ENCODE assay signal across 12 cellular contexts in the genomic region with DNA sequence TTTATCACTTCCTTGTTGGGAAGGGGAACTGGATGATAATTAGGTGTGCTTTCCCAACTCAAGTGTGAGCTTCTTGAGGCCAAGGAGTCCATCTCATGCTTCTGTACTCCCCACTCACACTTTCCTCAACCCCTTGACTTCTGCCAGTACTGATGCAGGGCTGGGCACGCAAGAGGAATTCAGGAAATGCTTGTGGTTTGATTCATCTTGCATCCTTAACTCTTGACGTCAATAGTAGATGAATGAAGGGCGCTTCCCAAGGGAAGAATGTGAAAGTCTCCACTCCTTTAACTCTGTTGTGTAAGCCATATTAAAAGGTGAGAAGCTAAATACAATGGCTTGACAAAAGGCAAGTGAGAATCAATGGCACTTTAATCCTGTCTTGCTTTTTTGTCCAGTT.
DNase-seq lines count a peak whose midpoint lies in the region; ATAC-seq and TF ChIP-seq lines count a peak whose summit lies in the region.
"Had no signal": no experiment of that assay in that cellular context is flagged by ENCODE, and none has a peak within 500 bp of the region (broad histone marks: within the 10 kb centered on the region; RNA-seq: fewer than 3 reads in every experiment).

No MANE protein-coding gene starts in this region.

- H4K20me1 ChIP-seq in fibroblast of lung (ENCODE audit: control insufficient read depth, extremely low read depth, insufficient read depth, low read length): no peaks in the 10 kb centered on the region

- H3K4me1 ChIP-seq in fibroblast of lung (ENCODE audit: control insufficient read depth, extremely low read depth, insufficient read depth, low read length): no peaks in the 10 kb centered on the region
- H3K4me1 ChIP-seq: sigmoid colon had no signal

- intact Hi-C loops in posterior cingulate gyrus (cut with DNase I): no loop called here

- no peak for TF ChIP-seq CTCF in fibroblast of lung (conservative IDR thresholded peaks at IDR 0.05 in 1 of 2, IDR thresholded peaks at IDR 0.05 in 1 of 2; ENCODE audit: low read depth in 1 of 2, low read length in 2 of 2)

- no peak overlapping the region for H2AFZ ChIP-seq in fibroblast of lung (ENCODE audit: low read length)

- H3K27me3 ChIP-seq in fibroblast of lung (ENCODE audit: control insufficient read depth, insufficient read depth, low read length): no peaks in the 10 kb centered on the region
- H3K27me3 ChIP-seq: sigmoid colon had no signal

- no peaks in the 10 kb centered on the region for H3K36me3 ChIP-seq in fibroblast of lung (ENCODE audit: control insufficient read depth, insufficient read depth, low read length)
- H3K36me3 ChIP-seq: sigmoid colon had no signal

- ATAC-seq in left lobe of liver (no peak), HG03520 (IDR thresholded peaks at IDR 0.05; ENCODE audit: unreplicated experiment) (no peak)

- H3K27ac ChIP-seq in fibroblast of lung (ENCODE audit: insufficient read depth, low read length): no peak overlapping the region
- H3K27ac ChIP-seq: sigmoid colon, VCaP had no signal

- H3K4me2 ChIP-seq in fibroblast of lung (ENCODE audit: extremely low read depth, insufficient read depth, low read length): no peak overlapping the region

- H3K4me3 ChIP-seq in fibroblast of lung (replicated peaks in 1 of 4; ENCODE audit: control extremely low read depth in 1 of 4, insufficient read depth in 1 of 4, low read depth in 3 of 4, low read length in 4 of 4): no peak overlapping the region
- H3K4me3 ChIP-seq: sigmoid colon had no signal

- H3K9ac ChIP-seq in fibroblast of lung (ENCODE audit: insufficient read depth, low read length): no peak overlapping the region

- H3K9me3 ChIP-seq in fibroblast of lung (ENCODE audit: control insufficient read depth, insufficient read depth, low read depth, low read length): no peaks in the 10 kb centered on the region
- H3K9me3 ChIP-seq: sigmoid colon had no signal

- no peaks in the 10 kb centered on the region for H3K79me2 ChIP-seq in fibroblast of lung (ENCODE audit: control insufficient read depth, insufficient read depth, low read length)

- DNase-seq in ELF-1 (ENCODE audit: low read depth, low spot score) (peak; percentile 8), RPMI7951 (ENCODE audit: low read depth) (peak; percentile 88), fibroblast of lung (ENCODE audit: low read depth in 2 of 2) (peak; percentile 88 to 96), renal cortical epithelial cell (ENCODE audit: low read depth) (peak; percentile 93), left lobe of liver (ENCODE audit: low spot score) (no peak), posterior cingulate gyrus (no peak), NCI-H345 treated with DMSO at 0.1 percent for 48 hours (lab: John Stamatoyannopoulos, UW; ENCODE audit: unreplicated experiment) (no peak)
- DNase-seq: activated effector memory CD4-positive, alpha-beta T cell treated with anti-CD3 and anti-CD28 coated beads, Interleukin-2, amount 50 U/mL, for 16 hours; DMS79; sigmoid colon had no signal

Comparison
In these comparisons a context has a peak if more than half of its experiments do, and no peak if none do; other contexts are left out.
1. DNase-seq: peak in ELF-1 (single experiment), RPMI7951 (single experiment), fibroblast of lung (2 of 2) and renal cortical epithelial cell (single experiment); none in left lobe of liver (single experiment), posterior cingulate gyrus (0 of 10) and NCI-H345 treated with DMSO at 0.1 percent for 48 hours (single experiment).